In genomic region chr11:39412117-39412516, GRCh38 we compare ENCODE assay signal across 5 cellular contexts.
"Had no signal": no experiment of that assay in that cellular context is flagged by ENCODE, and none has a peak within 500 bp of the region (broad histone marks: within the 10 kb centered on the region; RNA-seq: fewer than 3 reads in every experiment).

No MANE protein-coding gene starts in this region.

- H3K4me3 Mint-ChIP-seq: GM23338, H9 had no signal

- DNase-seq: H9, HCEC 1CT, IMR-90 had no signal

- ATAC-seq: GM23338, K562 had no signal

- H3K4me1 Mint-ChIP-seq: GM23338, H9 had no signal

- H3K27ac Mint-ChIP-seq: GM23338, H9 had no signal

- H3K4me3 ChIP-seq: GM23338, K562 had no signal
